In the genomic region with DNA sequence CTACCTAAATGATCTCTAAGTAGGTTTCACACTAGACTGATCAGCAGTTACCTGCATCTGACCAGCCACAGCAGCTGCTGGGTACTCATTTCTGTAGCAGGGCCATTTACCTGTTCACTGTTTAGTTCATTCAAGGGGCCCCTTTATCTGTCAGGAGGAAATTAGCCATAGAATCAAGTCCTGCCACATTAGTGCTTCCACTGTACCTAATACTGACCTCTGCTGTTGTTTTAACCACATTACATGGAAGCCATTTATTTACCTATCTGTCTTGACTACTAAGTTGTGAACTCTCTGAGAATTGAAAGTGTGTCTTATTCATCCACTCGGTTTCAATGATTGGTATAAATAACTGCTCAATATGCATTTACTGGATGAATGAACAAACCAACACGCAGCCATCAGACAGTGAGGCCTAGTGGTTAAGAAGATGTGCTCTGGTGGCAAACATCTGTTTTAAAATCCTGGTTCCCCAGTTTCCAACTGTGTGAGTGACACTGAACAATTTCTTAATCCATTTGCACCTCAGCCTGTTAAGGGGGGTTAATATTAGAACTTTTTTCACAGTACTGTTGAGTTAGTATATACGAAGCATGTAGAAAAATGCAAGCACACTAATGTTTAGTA, we compare ENCODE assay signal across 1 cellular context.
TF ChIP-seq lines count a peak whose summit lies in the region.

No MANE protein-coding gene starts in this region.

TF ChIP-seq in GM23338, 12 proteins besides CTCF, POLR2A, EP300 and RAD21 (continued from another document):
- TF ChIP-seq, protein P1, sequence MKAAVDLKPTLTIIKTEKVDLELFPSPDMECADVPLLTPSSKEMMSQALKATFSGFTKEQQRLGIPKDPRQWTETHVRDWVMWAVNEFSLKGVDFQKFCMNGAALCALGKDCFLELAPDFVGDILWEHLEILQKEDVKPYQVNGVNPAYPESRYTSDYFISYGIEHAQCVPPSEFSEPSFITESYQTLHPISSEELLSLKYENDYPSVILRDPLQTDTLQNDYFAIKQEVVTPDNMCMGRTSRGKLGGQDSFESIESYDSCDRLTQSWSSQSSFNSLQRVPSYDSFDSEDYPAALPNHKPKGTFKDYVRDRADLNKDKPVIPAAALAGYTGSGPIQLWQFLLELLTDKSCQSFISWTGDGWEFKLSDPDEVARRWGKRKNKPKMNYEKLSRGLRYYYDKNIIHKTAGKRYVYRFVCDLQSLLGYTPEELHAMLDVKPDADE (IDR thresholded peaks at IDR 0.05): no peak
- TF ChIP-seq ZNF462 (CRISPR knock-in tag; IDR thresholded peaks at IDR 0.05) (no peak), ZNF331 (CRISPR knock-in tag; IDR thresholded peaks at IDR 0.05; ENCODE audit: low read depth) (no peak), POLR2AphosphoS5 (IDR thresholded peaks at IDR 0.05; ENCODE audit: low read depth) (no peak), EZH2phosphoT487 (IDR thresholded peaks at IDR 0.05; ENCODE audit: unreplicated experiment) (no peak), NANOG (IDR thresholded peaks at IDR 0.05; ENCODE audit: borderline replicate concordance) (no peak)
